Comparison of ENCODE assay signal across 14 cellular contexts in genomic region chr14:22489247-22489551, GRCh38.
DNase-seq lines count a peak whose midpoint lies in the region; ATAC-seq and TF ChIP-seq lines count a peak whose summit lies in the region.
"Had no signal": no experiment of that assay in that cellular context is flagged by ENCODE, and none has a peak within 500 bp of the region (broad histone marks: within the 10 kb centered on the region; RNA-seq: fewer than 3 reads in every experiment).

No MANE protein-coding gene starts in this region.

- no peak overlapping the region for H3K4ac ChIP-seq in mesendoderm (ENCODE audit: low read depth, low read length)

- no peak overlapping the region for H4K5ac ChIP-seq in mesendoderm (ENCODE audit: low read length)

- no CpG with 5 or more reads among the region's 5 CpGs for WGBS in mesendoderm (ENCODE audit: extremely low coverage, insufficient coverage, low lambda C conversion rate)

- no peaks in the 10 kb centered on the region for H3K9me3 Mint-ChIP-seq in activated CD8-positive, alpha-beta T cell treated with anti-CD3 and anti-CD28 coated beads for 36 hours
- H3K9me3 Mint-ChIP-seq: nephron progenitor cell had no signal

- H3K18ac ChIP-seq in mesendoderm (ENCODE audit: low read length), result no peak overlapping the region

- peak; percentile 68 for DNase-seq in NK-92 treated with Interleukin-12 subunit alpha and Interleukin-12 subunit beta, amount 100 ng/mL, for 24 hours (lab: John Stamatoyannopoulos, UW)
- DNase-seq in NK-92 (lab: John Stamatoyannopoulos, UW; ENCODE audit: unreplicated experiment), result no peak
- DNase-seq in activated CD8-positive, alpha-beta T cell treated with anti-CD3 and anti-CD28 coated beads for 36 hours, result no peak
- DNase-seq in mesendoderm, result peak; percentile 54
- no peak for DNase-seq in KG1 (lab: John Stamatoyannopoulos, UW)
- no peak for DNase-seq in islet precursor cell
- no peak for DNase-seq in A673 (ENCODE audit: low spot score)
- DNase-seq: NCI-H1092, NCI-H446, nephron progenitor cell, upper lobe of right lung had no signal

- peak overlapping the region; percentile 82 for H3K4me3 Mint-ChIP-seq in activated CD8-positive, alpha-beta T cell treated with anti-CD3 and anti-CD28 coated beads for 36 hours
- H3K4me3 Mint-ChIP-seq: nephron progenitor cell had no signal

- no peak overlapping the region for H3K23ac ChIP-seq in mesendoderm (ENCODE audit: low read length)

- H3K27me3 Mint-ChIP-seq in activated CD8-positive, alpha-beta T cell treated with anti-CD3 and anti-CD28 coated beads for 36 hours, result no peaks in the 10 kb centered on the region

- no peak overlapping the region for H2AK5ac ChIP-seq in mesendoderm (ENCODE audit: low read length)

- no peaks in the 10 kb centered on the region for H3K79me2 ChIP-seq in mesendoderm (ENCODE audit: control insufficient read depth, insufficient read depth, low read length)

- peaks cover 9% of the 10 kb centered on the region for H3K4me1 ChIP-seq in mesendoderm (ENCODE audit: control insufficient read depth, low read depth, low read length)
- H3K4me1 ChIP-seq in A673 (ENCODE audit: insufficient read depth, low read length, poor library complexity, severe bottlenecking), result peaks cover 79% of the 10 kb centered on the region
- H3K4me1 ChIP-seq: upper lobe of right lung had no signal

- H3K56ac ChIP-seq in mesendoderm (ENCODE audit: low read length), result peak overlapping the region; percentile 12

- no peak overlapping the region for H4K8ac ChIP-seq in mesendoderm (ENCODE audit: low read depth, low read length)

- peak; percentile 27 for TF ChIP-seq POLR2A in GM15510 (IDR thresholded peaks at IDR 0.05; ENCODE audit: borderline replicate concordance, extremely low read depth, insufficient read length)

- H3K27ac Mint-ChIP-seq in activated CD8-positive, alpha-beta T cell treated with anti-CD3 and anti-CD28 coated beads for 36 hours, result peak overlapping the region; percentile 92
- H3K27ac Mint-ChIP-seq: nephron progenitor cell had no signal

- H3K4me2 ChIP-seq in mesendoderm (ENCODE audit: low read length), result no peak overlapping the region

- POLR2A ChIA-PET in activated CD8-positive, alpha-beta T cell treated with anti-CD3 and anti-CD28 coated beads for 36 hours (lab: Charles Lee), result interaction anchor here (1.5 to 29.5 kb wide), 3 partner anchors 22 to 490 kb away, joined by 3 to 684 read pairs (median 7); no protein-coding TSS in a partner anchor
- POLR2A ChIA-PET in A673 (lab: Charles Lee; ENCODE audit: low non-redundant PET), result interaction anchor here (0.5 kb wide), 1 partner anchor 1313 kb away, joined by 3 read pairs; no protein-coding TSS in a partner anchor

- peaks cover 3% of the 10 kb centered on the region for H3K4me1 Mint-ChIP-seq in activated CD8-positive, alpha-beta T cell treated with anti-CD3 and anti-CD28 coated beads for 36 hours (ENCODE audit: low read depth)

- H3K27me3 ChIP-seq in mesendoderm (ENCODE audit: insufficient read depth, low read length, poor library complexity) (no peaks in the 10 kb centered on the region), A673 (replicated peaks; ENCODE audit: insufficient read depth, low read depth, low read length, poor library complexity) (no peaks in the 10 kb centered on the region)
- H3K27me3 ChIP-seq: upper lobe of right lung had no signal

- intact Hi-C loops in activated CD8-positive, alpha-beta T cell treated with anti-CD3 and anti-CD28 coated beads for 36 hours (cut with micrococcal nuclease), result no loop called here
- intact Hi-C loops in A673 (cut with micrococcal nuclease; ENCODE audit: unreplicated experiment), result no loop called here

- no peak overlapping the region for H3K27ac ChIP-seq in mesendoderm (ENCODE audit: low read depth, low read length)
- H3K27ac ChIP-seq in A673 (ENCODE audit: low read depth, low read length, poor library complexity, severe bottlenecking), result no peak overlapping the region
- H3K27ac ChIP-seq: 22Rv1, RWPE1, upper lobe of right lung had no signal

- H3K36me3 ChIP-seq in mesendoderm (ENCODE audit: control insufficient read depth, insufficient read depth, low read length) (no peaks in the 10 kb centered on the region), A673 (ENCODE audit: insufficient read depth, low read length, poor library complexity, severe bottlenecking) (no peaks in the 10 kb centered on the region)
- H3K36me3 ChIP-seq: upper lobe of right lung had no signal

- BruUV-seq in A673 (replicated peaks; lab: Mats Ljungman, UMichigan), result no TSS peak

- no peak overlapping the region for H2BK120ac ChIP-seq in mesendoderm (ENCODE audit: low read depth, low read length)

- H2BK5ac ChIP-seq in mesendoderm (ENCODE audit: low read length), result no peak overlapping the region

- no peak overlapping the region for H3K9ac ChIP-seq in mesendoderm (ENCODE audit: low read length)

- H3K36me3 Mint-ChIP-seq in activated CD8-positive, alpha-beta T cell treated with anti-CD3 and anti-CD28 coated beads for 36 hours (ENCODE audit: low read depth), result peaks cover 76% of the 10 kb centered on the region

- no peak overlapping the region for H2BK15ac ChIP-seq in mesendoderm (replicated peaks; ENCODE audit: low read depth)

- CTCF ChIA-PET in activated CD8-positive, alpha-beta T cell treated with anti-CD3 and anti-CD28 coated beads for 36 hours (lab: Charles Lee), result interaction anchor here (0.8 to 1.1 kb wide), 3 partner anchors 9 to 81 kb away, joined by 3 to 4 read pairs (median 4); no protein-coding TSS in a partner anchor
- CTCF ChIA-PET in A673 (lab: Charles Lee), result interaction anchor here (0.8 kb wide), 1 partner anchor 67 kb away, joined by 3 read pairs; no protein-coding TSS in a partner anchor

- no peak for TF ChIP-seq CTCF in activated CD8-positive, alpha-beta T cell treated with anti-CD3 and anti-CD28 coated beads for 36 hours (IDR thresholded peaks at IDR 0.05)
- TF ChIP-seq CTCF in A673 (conservative IDR thresholded peaks at IDR 0.05; ENCODE audit: low read depth, low read length), result no peak

- H3K4me3 ChIP-seq in mesendoderm (ENCODE audit: low read length), result no peak overlapping the region
- H3K4me3 ChIP-seq in A673 (ENCODE audit: low read depth, low read length, poor library complexity, severe bottlenecking), result no peak overlapping the region
- H3K4me3 ChIP-seq: upper lobe of right lung had no signal

- H3K79me1 ChIP-seq in mesendoderm (ENCODE audit: low read length), result no peaks in the 10 kb centered on the region

- no peak for ATAC-seq in activated CD8-positive, alpha-beta T cell treated with anti-CD3 and anti-CD28 coated beads for 36 hours
- ATAC-seq: upper lobe of right lung had no signal

- no peaks in the 10 kb centered on the region for H3K9me3 ChIP-seq in A673 (ENCODE audit: low read depth, low read length, poor library complexity, severe bottlenecking)
- H3K9me3 ChIP-seq: upper lobe of right lung had no signal

Comparison
In these comparisons a context has a peak if more than half of its experiments do, and no peak if none do; other contexts are left out.
1. DNase-seq: peak in NK-92 treated with Interleukin-12 subunit alpha and Interleukin-12 subunit beta, amount 100 ng/mL, for 24 hours (single experiment) and mesendoderm (single experiment); none in NK-92 (single experiment), activated CD8-positive, alpha-beta T cell treated with anti-CD3 and anti-CD28 coated beads for 36 hours (single experiment), KG1 (single experiment), islet precursor cell (single experiment) and A673 (single experiment).